Comparison of ENCODE assay signal across 8 cellular contexts in the genomic region with DNA sequence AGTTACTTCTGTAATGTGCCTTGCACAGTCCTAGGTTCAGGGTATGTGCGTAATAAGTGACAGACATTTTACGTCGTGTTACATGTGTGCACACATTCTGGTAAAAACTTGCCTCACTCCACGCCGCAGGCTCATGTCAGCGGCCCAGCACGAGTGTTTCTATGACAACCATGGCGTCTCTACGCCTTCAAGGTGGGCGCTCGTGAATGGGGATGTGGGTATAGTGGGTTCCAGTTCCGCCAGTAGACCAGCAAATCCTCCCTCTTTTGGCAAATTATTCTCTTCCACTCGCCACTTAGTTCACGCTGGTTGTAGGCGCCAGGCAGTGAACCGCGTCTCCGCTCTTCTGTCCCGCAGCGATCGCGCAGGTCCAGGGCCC. TPM values are rescaled to one million over a fixed set of nuclear protein-coding genes. Genes with fewer than 3 reads are reported as not detected.
DNase-seq lines count a peak whose midpoint lies in the region; ATAC-seq, FAIRE-seq and TF ChIP-seq lines count a peak whose summit lies in the region.

No MANE protein-coding gene starts in this region.

- WGBS in pancreas, 2 donors = 13 to 18% methylated on average over 22 of the region's 22 CpGs

- peaks cover 50 to 65% of the 10 kb centered on the region in 2 donors for H3K27me3 Mint-ChIP-seq in T-cell

- peak overlapping the region in 1 of 2 donors; percentile 43 for H3K27ac Mint-ChIP-seq in T-cell

- H3K9me3 ChIP-seq in BE2C = no peaks in the 10 kb centered on the region
- H3K9me3 ChIP-seq in pancreas = no peaks in the 10 kb centered on the region

- ATAC-seq in GM21825 (IDR thresholded peaks at IDR 0.05; ENCODE audit: unreplicated experiment) = peak; percentile 28
- peak; percentile 20 to 68 (median 30) for ATAC-seq in T-cell (replicated peaks in 1 of 4)
- ATAC-seq in pancreas = peak; percentile 12 to 42 (median 30)
- no peak for ATAC-seq in GM18870 (IDR thresholded peaks at IDR 0.05; ENCODE audit: unreplicated experiment)

- H3K27me3 ChIP-seq in BE2C (no peaks in the 10 kb centered on the region), pancreas (no peaks in the 10 kb centered on the region)

- no peaks in the 10 kb centered on the region for H3K9me3 Mint-ChIP-seq in T-cell

- H3K4me3 ChIP-seq in BE2C (ENCODE audit: low read depth, low read length) (peak overlapping the region; percentile 64), fibroblast of pulmonary artery (replicated peaks; ENCODE audit: low read depth, low read length) (peak overlapping the region; percentile 53), pancreas (peak overlapping the region; percentile 20 to 62 (median 48))

- H3K4me1 Mint-ChIP-seq in T-cell = peaks cover 25 to 35% (median 28%) of the 10 kb centered on the region in 3 donors

- no peak overlapping the region for H3K27ac ChIP-seq in pancreas

- no peaks in the 10 kb centered on the region for H3K36me3 Mint-ChIP-seq in T-cell

- H3K4me3 Mint-ChIP-seq in T-cell = peak overlapping the region; percentile 74 to 78 (median 76)

- H3K36me3 ChIP-seq in BE2C = no peaks in the 10 kb centered on the region
- no peaks in the 10 kb centered on the region for H3K36me3 ChIP-seq in pancreas

- POLR2A ChIA-PET in T-cell (lab: Charles Lee) = no interaction called here

- intact Hi-C loops in pancreas (cut with DNase I) = no loop called here

- CTCF ChIA-PET in T-cell (lab: Charles Lee) = no interaction called here

- no peak for FAIRE-seq in pancreas (lab: Jason Lieb, UNC)

- H3K4me1 ChIP-seq in BE2C = peaks cover 3% of the 10 kb centered on the region; the same call in 1 of the 2 replicates
- H3K4me1 ChIP-seq in pancreas = no peaks in the 10 kb centered on the region

- DNase-seq in BE2C (no peak), T-cell (peak in 26 of 34 experiments; percentile 14 to 59 (median 24)), fibroblast of pulmonary artery (ENCODE audit: low read depth) (no peak), pancreas (no peak), NCI-H82 treated with DMSO at 0.1 percent for 48 hours (lab: John Stamatoyannopoulos, UW; ENCODE audit: unreplicated experiment) (no peak), NCI-H1436 (lab: John Stamatoyannopoulos, UW) (no peak)

- TF ChIP-seq CTCF in BE2C (IDR thresholded peaks at IDR 0.05; ENCODE audit: low read depth, low read length) (no peak), fibroblast of pulmonary artery (IDR thresholded peaks at IDR 0.05; ENCODE audit: low read length, missing control alignments) (no peak), pancreas (IDR thresholded peaks at IDR 0.05) (no peak)

RNA-seq across cellular contexts. Expression of a gene that starts 40.3 kb away (rescaled TPM):
- 41.6 TPM for polyA plus RNA-seq in BE2C (2012; ENCODE audit: insufficient read depth, insufficient read length, low read depth)
- total RNA-seq in T-cell (10 to 100 TPM in 2 of 5 donors, 1 to 10 TPM in 3; 5.8 to 13.3 (median 9.9) TPM), pancreas (1 to 10 TPM; 3.1 to 8.9 (median 4.1) TPM)
- polyA plus RNA-seq in pancreas = 1 to 10 TPM; 4.0 to 6.1 TPM

RNA-seq across cellular contexts. Expression of a gene that starts 53.8 kb away (rescaled TPM):
- polyA plus RNA-seq in BE2C (2012; ENCODE audit: insufficient read depth, insufficient read length, low read depth) = 20.3 TPM
- total RNA-seq in T-cell (10 to 100 TPM; 19.9 to 31.5 (median 27.2) TPM), pancreas (10 to 100 TPM; 13.5 to 22.6 (median 16.1) TPM)
- polyA plus RNA-seq in pancreas = 10 to 100 TPM; 14.3 to 20.8 TPM

RNA-seq across cellular contexts. Expression of a gene that starts 58.0 kb away (rescaled TPM):
- polyA plus RNA-seq in BE2C (2012; ENCODE audit: insufficient read depth, insufficient read length, low read depth) = 49.5 TPM
- total RNA-seq in T-cell = 10 to 100 TPM; 17.4 to 24.7 (median 18.9) TPM
- 1 to 10 TPM; 1.9 to 4.3 (median 3.1) TPM for total RNA-seq in pancreas
- 1 to 10 TPM; 4.4 to 9.7 TPM for polyA plus RNA-seq in pancreas

Comparison
In these comparisons a context has a peak if more than half of its experiments do, and no peak if none do; other contexts are left out.
1. DNase-seq: peak in T-cell (26 of 34); none in BE2C (single experiment), fibroblast of pulmonary artery (single experiment), pancreas (0 of 6), NCI-H82 treated with DMSO at 0.1 percent for 48 hours (single experiment) and NCI-H1436 (single experiment).
2. Peak in every context shown above with its lines, with median percentiles within 50 percentile points of each other: H3K4me3 ChIP-seq.